1 cellular context compared by ENCODE assay signal in the genomic region with DNA sequence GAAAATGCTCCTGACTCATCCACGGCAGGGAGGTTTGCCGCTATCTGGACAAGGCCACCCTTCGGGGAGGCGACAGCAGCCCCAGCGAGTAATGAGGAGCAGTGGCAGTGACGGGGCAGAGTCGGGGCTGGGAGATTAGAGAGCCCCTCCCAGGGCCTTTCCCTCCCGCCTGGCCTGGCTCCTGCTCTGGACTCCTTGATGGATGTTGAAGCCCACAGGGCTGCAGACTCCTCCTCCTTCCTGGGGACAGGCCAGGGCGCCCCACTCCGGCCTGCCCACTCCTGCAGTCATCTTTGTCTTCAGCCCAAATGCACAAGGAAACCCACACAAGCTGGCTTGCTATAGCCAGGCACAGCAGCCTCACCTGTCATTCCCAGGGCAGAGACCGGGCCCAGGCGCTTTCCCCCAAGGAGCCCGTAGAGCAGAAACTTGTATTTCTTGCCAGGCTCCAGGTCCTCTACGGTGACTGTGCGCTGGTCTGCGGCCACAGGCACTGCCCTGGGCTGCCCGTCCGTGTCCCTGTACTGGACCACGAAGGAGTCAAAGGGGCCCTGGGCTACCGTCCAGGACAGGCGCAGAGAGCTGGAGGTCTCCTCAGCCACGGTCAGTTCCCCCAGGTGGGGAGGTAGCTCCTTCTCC.
TF ChIP-seq lines count a peak whose summit lies in the region.

No MANE protein-coding gene starts in this region.

TF ChIP-seq in K562, 482 proteins besides CTCF, POLR2A, EP300 and RAD21 (continued from another document and continues in another):
- TF ChIP-seq, protein P1, sequence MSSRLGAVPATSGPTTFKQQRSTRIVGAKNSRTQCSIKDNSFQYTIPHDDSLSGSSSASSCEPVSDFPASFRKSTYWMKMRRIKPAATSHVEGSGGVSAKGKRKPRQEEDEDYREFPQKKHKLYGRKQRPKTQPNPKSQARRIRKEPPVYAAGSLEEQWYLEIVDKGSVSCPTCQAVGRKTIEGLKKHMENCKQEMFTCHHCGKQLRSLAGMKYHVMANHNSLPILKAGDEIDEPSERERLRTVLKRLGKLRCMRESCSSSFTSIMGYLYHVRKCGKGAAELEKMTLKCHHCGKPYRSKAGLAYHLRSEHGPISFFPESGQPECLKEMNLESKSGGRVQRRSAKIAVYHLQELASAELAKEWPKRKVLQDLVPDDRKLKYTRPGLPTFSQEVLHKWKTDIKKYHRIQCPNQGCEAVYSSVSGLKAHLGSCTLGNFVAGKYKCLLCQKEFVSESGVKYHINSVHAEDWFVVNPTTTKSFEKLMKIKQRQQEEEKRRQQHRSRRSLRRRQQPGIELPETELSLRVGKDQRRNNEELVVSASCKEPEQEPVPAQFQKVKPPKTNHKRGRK (tag; IDR thresholded peaks at IDR 0.05), result no peak
- TF ChIP-seq L3MBTL2 (IDR thresholded peaks at IDR 0.05), result peak; percentile 94
- TF ChIP-seq, protein P2, sequence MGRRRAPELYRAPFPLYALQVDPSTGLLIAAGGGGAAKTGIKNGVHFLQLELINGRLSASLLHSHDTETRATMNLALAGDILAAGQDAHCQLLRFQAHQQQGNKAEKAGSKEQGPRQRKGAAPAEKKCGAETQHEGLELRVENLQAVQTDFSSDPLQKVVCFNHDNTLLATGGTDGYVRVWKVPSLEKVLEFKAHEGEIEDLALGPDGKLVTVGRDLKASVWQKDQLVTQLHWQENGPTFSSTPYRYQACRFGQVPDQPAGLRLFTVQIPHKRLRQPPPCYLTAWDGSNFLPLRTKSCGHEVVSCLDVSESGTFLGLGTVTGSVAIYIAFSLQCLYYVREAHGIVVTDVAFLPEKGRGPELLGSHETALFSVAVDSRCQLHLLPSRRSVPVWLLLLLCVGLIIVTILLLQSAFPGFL (CRISPR knock-in tag; IDR thresholded peaks at IDR 0.05), result no peak
- peak; percentile 46; the same call in 1 of the 2 replicates for TF ChIP-seq NBN (IDR thresholded peaks at IDR 0.05; ENCODE audit: low read depth)
- TF ChIP-seq SREBF2 (CRISPR knock-in tag; IDR thresholded peaks at IDR 0.05), result no peak
- TF ChIP-seq POLR3G (IDR thresholded peaks at IDR 0.05; ENCODE audit: extremely low read depth, insufficient read length, insufficient replicate concordance), result no peak
- TF ChIP-seq ZNF76 (CRISPR knock-in tag; IDR thresholded peaks at IDR 0.05; ENCODE audit: borderline replicate concordance), result no peak
- no peak for TF ChIP-seq ZBTB2 (IDR thresholded peaks at IDR 0.05)
- no peak for TF ChIP-seq IRF2 (CRISPR knock-in tag; IDR thresholded peaks at IDR 0.05)
- TF ChIP-seq, protein P3, sequence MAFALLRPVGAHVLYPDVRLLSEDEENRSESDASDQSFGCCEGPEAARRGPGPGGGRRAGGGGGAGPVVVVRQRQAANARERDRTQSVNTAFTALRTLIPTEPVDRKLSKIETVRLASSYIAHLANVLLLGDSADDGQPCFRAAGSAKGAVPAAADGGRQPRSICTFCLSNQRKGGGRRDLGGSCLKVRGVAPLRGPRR (CRISPR knock-in tag; IDR thresholded peaks at IDR 0.05), result no peak
- TF ChIP-seq, protein P4, sequence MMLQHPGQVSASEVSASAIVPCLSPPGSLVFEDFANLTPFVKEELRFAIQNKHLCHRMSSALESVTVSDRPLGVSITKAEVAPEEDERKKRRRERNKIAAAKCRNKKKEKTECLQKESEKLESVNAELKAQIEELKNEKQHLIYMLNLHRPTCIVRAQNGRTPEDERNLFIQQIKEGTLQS (IDR thresholded peaks at IDR 0.05), result no peak
- TF ChIP-seq, protein P4 (CRISPR knock-in tag; conservative IDR thresholded peaks at IDR 0.05), result no peak
- TF ChIP-seq TGIF2 (CRISPR knock-in tag; IDR thresholded peaks at IDR 0.05), result no peak
- TF ChIP-seq ZBTB8A (IDR thresholded peaks at IDR 0.05; ENCODE audit: partially characterized antibody), result no peak
- TF ChIP-seq PBX2 (CRISPR knock-in tag; IDR thresholded peaks at IDR 0.05; ENCODE audit: low read depth), result no peak
- peak; percentile 62; the same call in 1 of the 2 replicates for TF ChIP-seq PBX2 (tag; conservative IDR thresholded peaks at IDR 0.05; ENCODE audit: low read depth)
- TF ChIP-seq TAF1 (IDR thresholded peaks at IDR 0.05; ENCODE audit: control insufficient read depth, extremely low read depth, insufficient read depth, low read length, severe bottlenecking), result peak; percentile 22
- TF ChIP-seq ZNF347 (CRISPR knock-in tag; IDR thresholded peaks at IDR 0.05; ENCODE audit: low read depth), result no peak
- TF ChIP-seq, protein P5, sequence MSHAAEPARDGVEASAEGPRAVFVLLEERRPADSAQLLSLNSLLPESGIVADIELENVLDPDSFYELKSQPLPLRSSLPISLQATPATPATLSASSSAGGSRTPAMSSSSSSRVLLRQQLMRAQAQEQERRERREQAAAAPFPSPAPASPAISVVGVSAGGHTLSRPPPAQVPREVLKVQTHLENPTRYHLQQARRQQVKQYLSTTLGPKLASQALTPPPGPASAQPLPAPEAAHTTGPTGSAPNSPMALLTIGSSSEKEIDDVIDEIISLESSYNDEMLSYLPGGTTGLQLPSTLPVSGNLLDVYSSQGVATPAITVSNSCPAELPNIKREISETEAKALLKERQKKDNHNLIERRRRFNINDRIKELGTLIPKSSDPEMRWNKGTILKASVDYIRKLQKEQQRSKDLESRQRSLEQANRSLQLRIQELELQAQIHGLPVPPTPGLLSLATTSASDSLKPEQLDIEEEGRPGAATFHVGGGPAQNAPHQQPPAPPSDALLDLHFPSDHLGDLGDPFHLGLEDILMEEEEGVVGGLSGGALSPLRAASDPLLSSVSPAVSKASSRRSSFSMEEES (CRISPR knock-in tag; IDR thresholded peaks at IDR 0.05), result no peak
- TF ChIP-seq, protein P6, sequence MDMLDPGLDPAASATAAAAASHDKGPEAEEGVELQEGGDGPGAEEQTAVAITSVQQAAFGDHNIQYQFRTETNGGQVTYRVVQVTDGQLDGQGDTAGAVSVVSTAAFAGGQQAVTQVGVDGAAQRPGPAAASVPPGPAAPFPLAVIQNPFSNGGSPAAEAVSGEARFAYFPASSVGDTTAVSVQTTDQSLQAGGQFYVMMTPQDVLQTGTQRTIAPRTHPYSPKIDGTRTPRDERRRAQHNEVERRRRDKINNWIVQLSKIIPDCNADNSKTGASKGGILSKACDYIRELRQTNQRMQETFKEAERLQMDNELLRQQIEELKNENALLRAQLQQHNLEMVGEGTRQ (CRISPR knock-in tag; IDR thresholded peaks at IDR 0.05), result no peak
- no peak for TF ChIP-seq MTA2 (IDR thresholded peaks at IDR 0.05; ENCODE audit: low read depth)
- TF ChIP-seq PHB (CRISPR knock-in tag; IDR thresholded peaks at IDR 0.05), result no peak
- TF ChIP-seq KDM5B (IDR thresholded peaks at IDR 0.05; ENCODE audit: insufficient replicate concordance, low read depth, low read length), result no peak
- TF ChIP-seq ZNF318 (IDR thresholded peaks at IDR 0.05; ENCODE audit: borderline replicate concordance in 1 of 2, low read depth in 1 of 2), result no peak
- TF ChIP-seq ATF7 (IDR thresholded peaks at IDR 0.05), result peak; percentile 61; the same call in 1 of the 2 replicates
- no peak for TF ChIP-seq SRSF1 (IDR thresholded peaks at IDR 0.05; ENCODE audit: low read depth, low read length)
- no peak for TF ChIP-seq GTF2F1 (IDR thresholded peaks at IDR 0.05; ENCODE audit: low read depth, low read length)
- TF ChIP-seq CBFB (CRISPR knock-in tag; IDR thresholded peaks at IDR 0.05), result no peak
- peak; percentile 63 for TF ChIP-seq MEIS2 (IDR thresholded peaks at IDR 0.05; ENCODE audit: partially characterized antibody)
- no peak for TF ChIP-seq POLR2B (IDR thresholded peaks at IDR 0.05; ENCODE audit: low read depth, partially characterized antibody)
